Comparison of ENCODE assay signal across 20 cellular contexts in genomic region chr13:102131246-102131645, GRCh38.
"Had no signal": no experiment of that assay in that cellular context is flagged by ENCODE, and none has a peak within 500 bp of the region (broad histone marks: within the 10 kb centered on the region; RNA-seq: fewer than 3 reads in every experiment).

No MANE protein-coding gene starts in this region.

- H3K27ac Mint-ChIP-seq: activated B cell treated with CpG ODN at 0.5 μM for 24 hours; activated CD4-positive, alpha-beta memory T cell treated with anti-CD3 and anti-CD28 coated beads for 36 hours; activated naive CD8-positive, alpha-beta T cell had no signal

- H3K9me3 Mint-ChIP-seq: activated B cell treated with CpG ODN at 0.5 μM for 24 hours; activated CD4-positive, alpha-beta memory T cell treated with anti-CD3 and anti-CD28 coated beads for 36 hours had no signal

- ATAC-seq: esophagus mucosa, left lung had no signal

- FAIRE-seq: bronchial epithelial cell, keratinocyte had no signal

- DNase-seq: activated B cell treated with CpG ODN at 0.5 μM for 24 hours; activated CD4-positive, alpha-beta memory T cell treated with anti-CD3 and anti-CD28 coated beads for 36 hours; activated CD4-positive, alpha-beta T cell treated with anti-CD3 and anti-CD28 coated beads for 4 hours; activated T-cell treated with anti-CD3 and anti-CD28 coated beads for 4 hours; cerebellar nuclear complex; cortex of kidney; hippocampal formation; left lung; mammary epithelial cell; stimulated activated CD4-positive, alpha-beta T cell treated with anti-CD3 and anti-CD28 coated beads, Interleukin-12 subunit alpha, Interleukin-12 subunit beta, amount 100 ng/mL, for 4 hours; stimulated activated CD4-positive, alpha-beta T cell treated with anti-CD3 and anti-CD28 coated beads, Interleukin-1b, Interleukin-23, amount 100 ng/mL, for 48 hours; stimulated activated CD8-positive, alpha-beta memory T cell treated with anti-CD3 and anti-CD28 coated beads, Interleukin-4, amount 100 ng/mL, for 48 hours; stimulated activated naive CD4-positive, alpha-beta T cell; thyroid gland had no signal

- H3K36me3 Mint-ChIP-seq: activated CD4-positive, alpha-beta memory T cell treated with anti-CD3 and anti-CD28 coated beads for 36 hours; activated naive CD8-positive, alpha-beta T cell had no signal

- H3K4me1 Mint-ChIP-seq: activated B cell treated with CpG ODN at 0.5 μM for 24 hours had no signal

- H3K4me1 ChIP-seq: left lung, prostate gland, right atrium auricular region had no signal

- H3K27me3 ChIP-seq: left lung, right atrium auricular region, thyroid gland had no signal

- H3K36me3 ChIP-seq: left lung, prostate gland, right atrium auricular region, thyroid gland had no signal

- H3K4me3 ChIP-seq: left lung, prostate gland, right atrium auricular region, thyroid gland had no signal

- H3K27ac ChIP-seq: left lung, prostate gland, right atrium auricular region, thyroid gland had no signal

- H3K4me3 Mint-ChIP-seq: activated B cell treated with CpG ODN at 0.5 μM for 24 hours; activated CD4-positive, alpha-beta memory T cell treated with anti-CD3 and anti-CD28 coated beads for 36 hours; activated naive CD8-positive, alpha-beta T cell had no signal

- H3K9me3 ChIP-seq: left lung, prostate gland, right atrium auricular region, thyroid gland had no signal
